ENCODE assay signal across 9 cellular contexts in genomic region chr2:36478332-36478738, GRCh38.
DNase-seq lines count a peak whose midpoint lies in the region; ATAC-seq and TF ChIP-seq lines count a peak whose summit lies in the region.
"Had no signal": no experiment of that assay in that cellular context is flagged by ENCODE, and none has a peak within 500 bp of the region (broad histone marks: within the 10 kb centered on the region; RNA-seq: fewer than 3 reads in every experiment).

No MANE protein-coding gene starts in this region.

- H4K20me1 ChIP-seq in SK-N-SH (ENCODE audit: insufficient read depth), result no peaks in the 10 kb centered on the region

- no peak for TF ChIP-seq RAD21 in SK-N-SH (IDR thresholded peaks at IDR 0.05; ENCODE audit: low read length)

- 4% methylated on average over 4 of the region's 4 CpGs for WGBS in SK-N-SH (ENCODE audit: low lambda C conversion rate)
- WGBS in tibial nerve, 2 donors, result 9 to 18% methylated on average over 4 of the region's 4 CpGs

- no peaks in the 10 kb centered on the region for H3K9me2 ChIP-seq in SK-N-SH

- H3K4me1 Mint-ChIP-seq in activated CD8-positive, alpha-beta T cell treated with anti-CD3 and anti-CD28 coated beads, Interleukin-2, amount 10 ng/mL, durations not matched to agents 7 days and 5 days (ENCODE audit: low read depth), result no peaks in the 10 kb centered on the region

- CTCF ChIA-PET in SK-N-SH (lab: Yijun Ruan, JAX), result no interaction called here
- CTCF ChIA-PET in activated CD8-positive, alpha-beta T cell treated with anti-CD3 and anti-CD28 coated beads, Interleukin-2, amount 10 ng/mL, durations not matched to agents 7 days and 5 days (lab: Charles Lee), result no interaction called here

- TF ChIP-seq CTCF in SK-N-SH (IDR thresholded peaks at IDR 0.05), result no peak
- no peak for TF ChIP-seq CTCF in foreskin fibroblast (IDR thresholded peaks at IDR 0.05; ENCODE audit: low read depth, low read length)
- TF ChIP-seq CTCF in tibial nerve (IDR thresholded peaks at IDR 0.05), result no peak

- peak; percentile 96 for DNase-seq in EH (ENCODE audit: low read depth)
- DNase-seq in SK-N-SH, result peak; percentile 11
- DNase-seq in foreskin fibroblast, result peak; percentile 73 to 93
- no peak for DNase-seq in activated CD8-positive, alpha-beta T cell treated with anti-CD3 and anti-CD28 coated beads, Interleukin-2, amount 10 ng/mL, durations not matched to agents 7 days and 5 days
- DNase-seq in tibial nerve (ENCODE audit: low spot score in 2 of 2), result no peak
- no peak for DNase-seq in stimulated activated naive CD4-positive, alpha-beta T cell (lab: John Stamatoyannopoulos, UW)
- DNase-seq: activated effector memory CD4-positive, alpha-beta T cell treated with anti-CD3 and anti-CD28 coated beads, Interleukin-2, amount 50 U/mL, for 16 hours had no signal

- peaks cover 92% of the 10 kb centered on the region for H3F3A ChIP-seq in SK-N-SH (replicated peaks; ENCODE audit: insufficient read depth)

- H3K4me2 ChIP-seq in SK-N-SH, result peak overlapping the region; percentile 37; the same call in 1 of the 2 replicates

- H3K4me1 ChIP-seq in SK-N-SH (ENCODE audit: control insufficient read depth in 1 of 2, insufficient read depth in 2 of 2, low read depth in 1 of 2, low read length in 1 of 2), result peaks cover 0 to 46% of the 10 kb centered on the region in 2 experiments
- H3K4me1 ChIP-seq in rectal smooth muscle tissue (ENCODE audit: control insufficient read depth, insufficient read depth, low read length), result peaks cover 20% of the 10 kb centered on the region
- H3K4me1 ChIP-seq in tibial nerve, result peaks cover 0 to 21% (median 11%) of the 10 kb centered on the region in 4 donors

- POLR2A ChIA-PET in SK-N-SH (lab: Yijun Ruan, JAX), result no interaction called here
- POLR2A ChIA-PET in activated CD8-positive, alpha-beta T cell treated with anti-CD3 and anti-CD28 coated beads, Interleukin-2, amount 10 ng/mL, durations not matched to agents 7 days and 5 days (lab: Charles Lee), result no interaction called here

- no peak for ATAC-seq in activated CD8-positive, alpha-beta T cell treated with anti-CD3 and anti-CD28 coated beads, Interleukin-2, amount 10 ng/mL, durations not matched to agents 7 days and 5 days
- no peak for ATAC-seq in GM18867 (IDR thresholded peaks at IDR 0.05; ENCODE audit: unreplicated experiment)

- TF ChIP-seq EP300 in SK-N-SH (IDR thresholded peaks at IDR 0.05; ENCODE audit: borderline replicate concordance in 1 of 2, low read depth in 1 of 2, low read length in 1 of 2) (peak; percentile 18 to 96; a peak in 2 of 4 replicates), tibial nerve (IDR thresholded peaks at IDR 0.05) (no peak)

- H3K27ac ChIP-seq in SK-N-SH (ENCODE audit: low read depth in 2 of 2, low read length in 1 of 2), result peak overlapping the region; percentile 75 to 91; a peak in 3 of 4 replicates
- H3K27ac ChIP-seq in rectal smooth muscle tissue (ENCODE audit: low read depth, low read length), result peak overlapping the region; percentile 59
- H3K27ac ChIP-seq in tibial nerve, result peak overlapping the region in 1 of 4 donors; percentile 6

- H3K36me3 Mint-ChIP-seq in activated CD8-positive, alpha-beta T cell treated with anti-CD3 and anti-CD28 coated beads, Interleukin-2, amount 10 ng/mL, durations not matched to agents 7 days and 5 days (ENCODE audit: low read depth), result peaks cover 13% of the 10 kb centered on the region

- H3K79me2 ChIP-seq in SK-N-SH (ENCODE audit: insufficient read depth), result peaks cover 93% of the 10 kb centered on the region

- no peak overlapping the region for H3K27ac Mint-ChIP-seq in activated CD8-positive, alpha-beta T cell treated with anti-CD3 and anti-CD28 coated beads, Interleukin-2, amount 10 ng/mL, durations not matched to agents 7 days and 5 days

- peaks cover 16% of the 10 kb centered on the region for H3K9me3 Mint-ChIP-seq in activated CD8-positive, alpha-beta T cell treated with anti-CD3 and anti-CD28 coated beads, Interleukin-2, amount 10 ng/mL, durations not matched to agents 7 days and 5 days (ENCODE audit: insufficient read depth)

- peaks cover 56 to 94% of the 10 kb centered on the region in 2 experiments for H3K36me3 ChIP-seq in SK-N-SH (replicated peaks in 1 of 2; ENCODE audit: control insufficient read depth in 1 of 2, insufficient read depth in 2 of 2, low read length in 1 of 2)
- peaks cover 16% of the 10 kb centered on the region for H3K36me3 ChIP-seq in rectal smooth muscle tissue (ENCODE audit: control insufficient read depth, insufficient read depth, low read length)
- H3K36me3 ChIP-seq in tibial nerve, result peaks cover 0 to 79% (median 0%) of the 10 kb centered on the region in 3 donors

- no peak overlapping the region for H2AFZ ChIP-seq in SK-N-SH (ENCODE audit: low read depth)

- no peaks in the 10 kb centered on the region for H3K27me3 Mint-ChIP-seq in activated CD8-positive, alpha-beta T cell treated with anti-CD3 and anti-CD28 coated beads, Interleukin-2, amount 10 ng/mL, durations not matched to agents 7 days and 5 days (ENCODE audit: low read depth)

- H3K27me3 ChIP-seq in SK-N-SH (ENCODE audit: insufficient read depth) (no peaks in the 10 kb centered on the region), rectal smooth muscle tissue (ENCODE audit: control insufficient read depth, insufficient read depth, low read length) (no peaks in the 10 kb centered on the region), tibial nerve (no peaks in the 10 kb centered on the region)

- H3K9ac ChIP-seq in SK-N-SH, result peak overlapping the region; percentile 45
- no peak overlapping the region for H3K9ac ChIP-seq in rectal smooth muscle tissue (ENCODE audit: low read length)

- H3K4me3 ChIP-seq in SK-N-SH (ENCODE audit: low read depth in 2 of 2, low read length in 1 of 2) (no peak overlapping the region), foreskin fibroblast (ENCODE audit: low read depth in 1 of 2, low read length in 2 of 2) (no peak overlapping the region), rectal smooth muscle tissue (ENCODE audit: low read length) (no peak overlapping the region), tibial nerve (no peak overlapping the region)

- no peak overlapping the region for H3K4me3 Mint-ChIP-seq in activated CD8-positive, alpha-beta T cell treated with anti-CD3 and anti-CD28 coated beads, Interleukin-2, amount 10 ng/mL, durations not matched to agents 7 days and 5 days

- H3K9me3 ChIP-seq in SK-N-SH (peaks cover 18% of the 10 kb centered on the region; the same call in 1 of the 2 replicates), tibial nerve (peaks cover 0 to 28% (median 5%) of the 10 kb centered on the region in 4 donors)

- no peak for TF ChIP-seq POLR2A in tibial nerve (IDR thresholded peaks at IDR 0.05)

TF ChIP-seq in SK-N-SH, 30 proteins besides CTCF, POLR2A, EP300 and RAD21 (continues in another document):
- TF ChIP-seq SMC3 (IDR thresholded peaks at IDR 0.05; ENCODE audit: low read depth, low read length), result no peak
- peak; percentile 81; the same call in 1 of the 2 replicates for TF ChIP-seq RXRA (IDR thresholded peaks at IDR 0.05; ENCODE audit: borderline replicate concordance, low read depth)
- peak; percentile 89 for TF ChIP-seq FOXM1 (IDR thresholded peaks at IDR 0.05; ENCODE audit: low read depth)
- TF ChIP-seq REST (IDR thresholded peaks at IDR 0.05; ENCODE audit: low read depth, low read length), result 0 out of 2 replicates have a peak, but pooled peaks have one; percentile 14
- TF ChIP-seq FOSL2 (IDR thresholded peaks at IDR 0.05; ENCODE audit: borderline replicate concordance, low read depth), result peak; percentile 91
- TF ChIP-seq NFIC (IDR thresholded peaks at IDR 0.05; ENCODE audit: borderline replicate concordance), result peak; percentile 90
- TF ChIP-seq TCF12 (IDR thresholded peaks at IDR 0.05), result peak; percentile 90
- TF ChIP-seq ELF1 (IDR thresholded peaks at IDR 0.05), result peak; percentile 72
- peak; percentile 49; the same call in 1 of the 2 replicates for TF ChIP-seq ZBTB33 (IDR thresholded peaks at IDR 0.05; ENCODE audit: borderline replicate concordance, low read depth)
- no peak for TF ChIP-seq RFX5 (IDR thresholded peaks at IDR 0.05; ENCODE audit: low read length)
- TF ChIP-seq YY1 (IDR thresholded peaks at IDR 0.05; ENCODE audit: low read depth), result peak; percentile 20; the same call in 1 of the 2 replicates

Comparison
In these comparisons a context has a peak if more than half of its experiments do, and no peak if none do; other contexts are left out.
1. DNase-seq: peak in EH (single experiment), SK-N-SH (single experiment) and foreskin fibroblast (2 of 2); none in activated CD8-positive, alpha-beta T cell treated with anti-CD3 and anti-CD28 coated beads, Interleukin-2, amount 10 ng/mL, durations not matched to agents 7 days and 5 days (single experiment), tibial nerve (0 of 2) and stimulated activated naive CD4-positive, alpha-beta T cell (0 of 6).